20 cellular contexts compared by ENCODE assay signal in the genomic region with DNA sequence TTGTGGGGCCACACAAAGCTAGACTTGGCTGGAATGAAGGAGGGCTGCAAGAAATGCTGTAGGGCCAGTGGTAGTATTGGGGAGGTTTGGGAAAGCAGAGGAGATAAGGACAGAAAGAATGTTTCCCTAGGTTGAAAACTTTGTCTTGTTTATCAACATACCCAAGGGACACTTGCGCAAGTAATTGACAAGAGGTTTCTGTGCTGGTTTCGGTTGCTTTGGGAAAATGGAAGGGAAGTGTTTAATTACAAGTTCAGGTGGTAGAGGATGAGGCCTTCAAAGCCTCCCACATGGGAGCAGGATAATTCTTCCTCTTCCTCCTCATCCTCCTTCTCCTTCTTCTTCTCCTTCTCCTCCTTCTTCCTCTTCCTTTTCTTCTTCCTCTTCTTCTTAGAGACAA.
A peak's percentile ranks its signal among the peaks of the same experiment; 100 is the strongest.
DNase-seq lines count a peak whose midpoint lies in the region; ATAC-seq, FAIRE-seq and TF ChIP-seq lines count a peak whose summit lies in the region.
"Had no signal": no experiment of that assay in that cellular context is flagged by ENCODE, and none has a peak within 500 bp of the region (broad histone marks: within the 10 kb centered on the region; RNA-seq: fewer than 3 reads in every experiment).

No MANE protein-coding gene starts in this region.

- H3K36me3 ChIP-seq in K562 (ENCODE audit: control insufficient read depth, insufficient read depth, low read length), result no peaks in the 10 kb centered on the region
- H3K36me3 ChIP-seq: BLaER1 had no signal

- H3K79me2 ChIP-seq in K562 (ENCODE audit: control insufficient read depth, insufficient read depth, low read length), result no peaks in the 10 kb centered on the region

- H4K20me1 ChIP-seq in K562 (replicated peaks; ENCODE audit: control insufficient read depth, insufficient read depth, low read length), result no peaks in the 10 kb centered on the region
- H4K20me1 ChIP-seq: BLaER1 had no signal

- H2AFZ ChIP-seq in K562 (ENCODE audit: low read depth, low read length), result no peak overlapping the region
- H2AFZ ChIP-seq: GM23338 had no signal

- no peak for TF ChIP-seq EP300 in K562 (IDR thresholded peaks at IDR 0.05; ENCODE audit: low read length)

- in situ Hi-C loops in K562 (cut with MboI), result no loop called here

- H3K4me1 ChIP-seq in K562 (replicated peaks in 1 of 2; ENCODE audit: control insufficient read depth in 2 of 2, insufficient read depth in 2 of 2, low read length in 2 of 2), result peaks cover 0 to 2% of the 10 kb centered on the region in 2 experiments; a peak in 1 of 5 replicates

- BruUV-seq in K562 (replicated peaks; lab: Mats Ljungman, UMichigan), result no TSS peak

- POLR2A ChIA-PET in K562 (lab: Yijun Ruan, JAX), result interaction anchor here (0.9 kb wide), 1 partner anchor 17 kb away, joined by 3 read pairs; no protein-coding TSS in a partner anchor

- ATAC-seq in K562 (no peak), GM18907 (IDR thresholded peaks at IDR 0.05; ENCODE audit: unreplicated experiment) (no peak), HG02678 (IDR thresholded peaks at IDR 0.05; ENCODE audit: unreplicated experiment) (no peak)
- ATAC-seq: GM23338 had no signal

- H3K9me1 ChIP-seq in K562 (ENCODE audit: control insufficient read depth, insufficient read depth, low read length), result no peaks in the 10 kb centered on the region

- TF ChIP-seq POLR2A in NB4 (IDR thresholded peaks at IDR 0.05; ENCODE audit: extremely low read depth, insufficient read length), result no peak
- no peak for TF ChIP-seq POLR2A in K562 (conservative IDR thresholded peaks at IDR 0.05)

- WGBS in K562 (ENCODE audit: insufficient coverage, low coverage, missing lambda C conversion rate), result 0% methylated on average over 2 of the region's 2 CpGs

- H3K27me3 ChIP-seq in K562 (ENCODE audit: control insufficient read depth in 2 of 2, insufficient read depth in 2 of 2, low read length in 2 of 2), result peaks cover under 1 to 18% of the 10 kb centered on the region in 2 experiments; a peak in 4 of 5 replicates
- H3K27me3 ChIP-seq: BLaER1 had no signal

- no peak for FAIRE-seq in K562 (lab: Jason Lieb, UNC)
- FAIRE-seq: GM12892, GM18507, H54, HTR-8/SVneo had no signal

- TF ChIP-seq RAD21 in K562 (CRISPR knock-in tag; conservative IDR thresholded peaks at IDR 0.05 in 1 of 2, IDR thresholded peaks at IDR 0.05 in 1 of 2), result no peak

- no peak overlapping the region for H3K4me2 ChIP-seq in K562 (ENCODE audit: insufficient read depth, low read length)
- H3K4me2 ChIP-seq: BLaER1, GM23338 had no signal

- H3K9ac ChIP-seq in K562 (ENCODE audit: insufficient read depth in 1 of 2, low read depth in 2 of 2, low read length in 2 of 2), result no peak overlapping the region
- H3K9ac ChIP-seq: BLaER1 had no signal

- no peak overlapping the region for H3K27ac ChIP-seq in K562 (ENCODE audit: extremely low read depth, low read depth, low read length)
- H3K27ac ChIP-seq: BLaER1 had no signal

- intact Hi-C loops in K562 (cut with micrococcal nuclease), result no loop called here

- peak; percentile 11 for DNase-seq in SKM-1 treated with dmso at 0.1 percent for 144 hours (lab: John Stamatoyannopoulos, UW; ENCODE audit: unreplicated experiment)
- no peak for DNase-seq in SKM-1 (lab: John Stamatoyannopoulos, UW; ENCODE audit: unreplicated experiment)
- DNase-seq in NB4 (ENCODE audit: low read depth), result peak; percentile 34
- DNase-seq in K562 (ENCODE audit: extremely low read depth in 1 of 4, low spot score in 3 of 4), result no peak
- no peak for DNase-seq in effector CD8-positive, alpha-beta T cell (lab: John Stamatoyannopoulos, UW)
- DNase-seq: 8988T; CD4-positive, alpha-beta memory T cell; DMS153; DMS79; GDM1; HCEC 1CT; HFFc6 had no signal

- H3K9me3 ChIP-seq in K562 (replicated peaks; ENCODE audit: control insufficient read depth, insufficient read depth, low read depth, low read length), result no peaks in the 10 kb centered on the region
- H3K9me3 ChIP-seq: BLaER1 had no signal

- CTCF ChIA-PET in K562 (lab: Yijun Ruan, JAX; ENCODE audit: low intra/inter-chr PET ratio), result no interaction called here

- H3K4me3 ChIP-seq in NB4 (ENCODE audit: low read depth, low read length) (no peak overlapping the region), K562 (no peak overlapping the region)
- H3K4me3 ChIP-seq: BLaER1, GM23338 had no signal

- no peak for TF ChIP-seq CTCF in NB4 (IDR thresholded peaks at IDR 0.05; ENCODE audit: low read depth, low read length)
- no peak for TF ChIP-seq CTCF in K562 (IDR thresholded peaks at IDR 0.05 in 2 of 3, conservative IDR thresholded peaks at IDR 0.05 in 1 of 3; ENCODE audit: insufficient read depth in 2 of 3, low read depth in 1 of 3, low read length in 3 of 3)

TF ChIP-seq in K562, 482 proteins besides CTCF, POLR2A, EP300 and RAD21:
- TF ChIP-seq HNRNPK (IDR thresholded peaks at IDR 0.05; ENCODE audit: low read depth, low read length, poor library complexity, severe bottlenecking) (no peak), ZEB2 (IDR thresholded peaks at IDR 0.05) (no peak), CEBPB (tag; IDR thresholded peaks at IDR 0.05) (0 out of 2 replicates have a peak, but pooled peaks have one; percentile 8), ZNF699 (CRISPR knock-in tag; IDR thresholded peaks at IDR 0.05; ENCODE audit: insufficient replicate concordance) (no peak)
TF ChIP-seq in K562: peak in this region for 1.

Comparison
In these comparisons a context has a peak if more than half of its experiments do, and no peak if none do; other contexts are left out.
1. DNase-seq: peak in SKM-1 treated with dmso at 0.1 percent for 144 hours (single experiment) and NB4 (single experiment); none in SKM-1 (single experiment), K562 (0 of 4) and effector CD8-positive, alpha-beta T cell (single experiment).